1 cellular context compared by ENCODE assay signal in genomic region chr6:131063028-131063763, GRCh38.
TF ChIP-seq lines count a peak whose summit lies in the region.

Gene EPB41L2, minus strand, starts transcription at chr6:131063245. Its CDS starts 106,760 bp downstream, at chr6:130956485.

TF ChIP-seq in GM23338, 12 proteins besides CTCF, POLR2A, EP300 and RAD21 (continued from another document):
- TF ChIP-seq ZNF462 (CRISPR knock-in tag; IDR thresholded peaks at IDR 0.05) (no peak), CREB1 (CRISPR knock-in tag; IDR thresholded peaks at IDR 0.05; ENCODE audit: low read depth) (no peak; the same call in 1 of the 2 replicates), ETS1 (IDR thresholded peaks at IDR 0.05) (peak; percentile 7; the same call in 1 of the 2 replicates)
TF ChIP-seq in GM23338: peak in this region for 2.
